ENCODE assay signal across 16 cellular contexts in genomic region chr5:118578093-118578492, GRCh38.
"Had no signal": no experiment of that assay in that cellular context is flagged by ENCODE, and none has a peak within 500 bp of the region (broad histone marks: within the 10 kb centered on the region; RNA-seq: fewer than 3 reads in every experiment).

No MANE protein-coding gene starts in this region.

- H3K27ac ChIP-seq: cardiac muscle cell, colonic mucosa, spleen had no signal

- H3K4me3 ChIP-seq: cardiac muscle cell, colonic mucosa, spleen, upper lobe of right lung had no signal

- H3K36me3 Mint-ChIP-seq: activated naive CD8-positive, alpha-beta T cell treated with anti-CD3 and anti-CD28 coated beads, Interleukin-2, amount 10 ng/mL, durations not matched to agents 7 days and 5 days; immature natural killer cell; stimulated activated memory B cell treated with anti-CD40 and anti-IgM and Interleukin-4, amounts not matched to agents 10 μg/mL and 1 μg/mL and 100 μg/mL, for 72 hours had no signal

- H3K36me3 ChIP-seq: cardiac muscle cell, colonic mucosa, spleen, upper lobe of right lung had no signal

- H3K4me3 Mint-ChIP-seq: activated naive CD8-positive, alpha-beta T cell treated with anti-CD3 and anti-CD28 coated beads, Interleukin-2, amount 10 ng/mL, durations not matched to agents 7 days and 5 days; immature natural killer cell; neural crest cell; stimulated activated memory B cell treated with anti-CD40 and anti-IgM and Interleukin-4, amounts not matched to agents 10 μg/mL and 1 μg/mL and 100 μg/mL, for 72 hours had no signal

- DNase-seq: activated CD4-positive, alpha-beta T cell treated with anti-CD3 and anti-CD28 coated beads, Interleukin-2, amount 50 U/mL, for 48 hours; activated CD4-positive, CD25-positive, alpha-beta regulatory T cell treated with anti-CD3 and anti-CD28 coated beads, Interleukin-2, amount 50 U/mL, for 72 hours; activated naive CD8-positive, alpha-beta T cell treated with anti-CD3 and anti-CD28 coated beads, Interleukin-2, amount 10 ng/mL, durations not matched to agents 7 days and 5 days; activated T-cell treated with anti-CD3 and anti-CD28 coated beads, Interleukin-2, amount 50 U/mL, for 48 hours; colonic mucosa; immature natural killer cell; mesendoderm; retina; SIG-M5; spleen; stimulated activated CD4-positive, alpha-beta T cell treated with anti-CD3 and anti-CD28 coated beads, Interleukin-1b, Interleukin-23, amount 100 ng/mL, for 48 hours; T-helper 2 cell; upper lobe of right lung had no signal

- H3K27ac Mint-ChIP-seq: activated naive CD8-positive, alpha-beta T cell treated with anti-CD3 and anti-CD28 coated beads, Interleukin-2, amount 10 ng/mL, durations not matched to agents 7 days and 5 days; immature natural killer cell; stimulated activated memory B cell treated with anti-CD40 and anti-IgM and Interleukin-4, amounts not matched to agents 10 μg/mL and 1 μg/mL and 100 μg/mL, for 72 hours had no signal

- ATAC-seq: stimulated activated memory B cell treated with anti-CD40 and anti-IgM and Interleukin-4, amounts not matched to agents 10 μg/mL and 1 μg/mL and 100 μg/mL, for 72 hours; upper lobe of right lung had no signal

- H3K9me3 ChIP-seq: colonic mucosa, spleen, upper lobe of right lung had no signal

- H3K27me3 Mint-ChIP-seq: activated naive CD8-positive, alpha-beta T cell treated with anti-CD3 and anti-CD28 coated beads, Interleukin-2, amount 10 ng/mL, durations not matched to agents 7 days and 5 days; stimulated activated memory B cell treated with anti-CD40 and anti-IgM and Interleukin-4, amounts not matched to agents 10 μg/mL and 1 μg/mL and 100 μg/mL, for 72 hours had no signal

- H3K9me3 Mint-ChIP-seq: activated naive CD8-positive, alpha-beta T cell treated with anti-CD3 and anti-CD28 coated beads, Interleukin-2, amount 10 ng/mL, durations not matched to agents 7 days and 5 days had no signal

- H3K27me3 ChIP-seq: cardiac muscle cell, colonic mucosa, spleen, upper lobe of right lung had no signal

- H3K4me1 Mint-ChIP-seq: activated naive CD8-positive, alpha-beta T cell treated with anti-CD3 and anti-CD28 coated beads, Interleukin-2, amount 10 ng/mL, durations not matched to agents 7 days and 5 days; immature natural killer cell; stimulated activated memory B cell treated with anti-CD40 and anti-IgM and Interleukin-4, amounts not matched to agents 10 μg/mL and 1 μg/mL and 100 μg/mL, for 72 hours had no signal

- H3K4me1 ChIP-seq: colonic mucosa, spleen, upper lobe of right lung had no signal
